Comparison of ENCODE assay signal across 22 cellular contexts in genomic region chr1:65082346-65083040, GRCh38.
"Had no signal": no experiment of that assay in that cellular context is flagged by ENCODE, and none has a peak within 500 bp of the region (broad histone marks: within the 10 kb centered on the region; RNA-seq: fewer than 3 reads in every experiment).

No MANE protein-coding gene starts in this region.

- H2AFZ ChIP-seq: hepatocyte had no signal

- H3K4me1 ChIP-seq: ascending aorta, gastroesophageal sphincter, testis, transverse colon had no signal

- DNase-seq: activated CD4-positive, alpha-beta T cell treated with anti-CD3 and anti-CD28 coated beads for 36 hours; activated CD4-positive, CD25-positive, alpha-beta regulatory T cell; activated CD8-positive, alpha-beta T cell treated with anti-CD3 and anti-CD28 coated beads, Interleukin-2, amount 10 ng/mL, durations not matched to agents 7 days and 5 days; activated effector memory CD4-positive, alpha-beta T cell treated with Interleukin-2 at 50 U/mL for 16 hours; activated naive CD4-positive, alpha-beta T cell treated with anti-CD3 and anti-CD28 coated beads for 36 hours; activated naive CD8-positive, alpha-beta T cell treated with anti-CD3 and anti-CD28 coated beads for 36 hours; activated T-cell treated with anti-CD3 and anti-CD28 coated beads for 4 hours; caudate nucleus; dorsolateral prefrontal cortex; effector memory CD4-positive, alpha-beta T cell; islet precursor cell; naive B cell; occipital lobe; right cardiac atrium; stimulated activated CD4-positive, alpha-beta T cell treated with anti-CD3 and anti-CD28 coated beads, Interleukin-15, amount 100 ng/mL, for 24 hours; stimulated activated CD4-positive, alpha-beta T cell treated with anti-CD3 and anti-CD28 coated beads, Interleukin-2, amount 100 ng/mL, for 24 hours; stimulated activated naive CD8-positive, alpha-beta T cell treated with anti-CD3 and anti-CD28 coated beads, Interleukin-15, Interleukin-2, amounts not matched to agents 100 U/mL and 50 U/mL, for 24 hours; testis; transverse colon had no signal

- H3K27me3 ChIP-seq: ascending aorta, dorsolateral prefrontal cortex, gastroesophageal sphincter, hepatocyte, testis, transverse colon had no signal

- H3K79me2 ChIP-seq: hepatocyte had no signal

- H3K36me3 ChIP-seq: ascending aorta, gastroesophageal sphincter, transverse colon had no signal

- H3K27ac ChIP-seq: ascending aorta, dorsolateral prefrontal cortex, gastroesophageal sphincter, hepatocyte, testis, transverse colon had no signal

- H3K4me3 ChIP-seq: ascending aorta, dorsolateral prefrontal cortex, gastroesophageal sphincter, hepatocyte, testis, transverse colon had no signal
